ENCODE assay signal across 26 cellular contexts in the genomic region with DNA sequence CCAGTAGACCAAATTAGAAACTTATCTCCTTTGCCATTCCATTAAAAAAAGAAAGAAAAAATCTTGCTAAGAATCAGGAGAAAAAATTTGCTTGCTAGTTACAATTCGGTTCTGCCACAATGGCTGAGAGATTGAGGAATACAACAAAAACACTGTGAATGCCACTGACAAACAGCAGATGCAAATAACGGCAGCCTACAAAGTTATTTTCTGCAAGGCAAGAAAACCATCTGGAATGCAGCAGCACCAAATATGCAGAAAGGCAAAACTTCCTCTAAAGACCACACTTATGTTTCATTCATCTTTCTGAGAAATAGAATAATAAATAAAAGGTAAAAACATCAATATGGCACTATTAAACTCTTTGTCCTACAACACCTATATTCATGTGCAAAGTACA.
DNase-seq lines count a peak whose midpoint lies in the region; ATAC-seq, FAIRE-seq and TF ChIP-seq lines count a peak whose summit lies in the region.
"Had no signal": no experiment of that assay in that cellular context is flagged by ENCODE, and none has a peak within 500 bp of the region (broad histone marks: within the 10 kb centered on the region; RNA-seq: fewer than 3 reads in every experiment).

No MANE protein-coding gene starts in this region.

- no peaks in the 10 kb centered on the region for H3K36me3 ChIP-seq in cardiac muscle cell
- H3K36me3 ChIP-seq in astrocyte (ENCODE audit: insufficient read depth, low read length) = no peaks in the 10 kb centered on the region
- H3K36me3 ChIP-seq: brain microvascular endothelial cell had no signal

- TF ChIP-seq CTCF in cardiac muscle cell (IDR thresholded peaks at IDR 0.05; ENCODE audit: low read depth, low read length) (no peak), astrocyte (IDR thresholded peaks at IDR 0.05; ENCODE audit: insufficient read depth, low read depth, low read length) (no peak), mesothelial cell of epicardium (IDR thresholded peaks at IDR 0.05; ENCODE audit: unreplicated experiment) (no peak), GM20000 (IDR thresholded peaks at IDR 0.05; ENCODE audit: extremely low read depth, missing control alignments) (no peak)

- H3K4me1 ChIP-seq in cardiac muscle cell (ENCODE audit: low read depth) (peaks cover 56% of the 10 kb centered on the region), astrocyte (ENCODE audit: insufficient read depth, low read length) (peaks cover 12% of the 10 kb centered on the region)

- H3K4me3 ChIP-seq in cardiac muscle cell (no peak overlapping the region), astrocyte (ENCODE audit: insufficient read depth, low read depth, low read length) (no peak overlapping the region)

- H3K27ac ChIP-seq in cardiac muscle cell = peak overlapping the region; percentile 56
- no peak overlapping the region for H3K27ac ChIP-seq in astrocyte (ENCODE audit: low read depth, low read length)
- H3K27ac ChIP-seq: brain microvascular endothelial cell, RWPE1 had no signal

- H3K36me3 Mint-ChIP-seq in astrocyte (ENCODE audit: low read depth, unreplicated experiment) (peaks cover 20% of the 10 kb centered on the region), mesothelial cell of epicardium (no peaks in the 10 kb centered on the region)
- no peaks in the 10 kb centered on the region for H3K36me3 Mint-ChIP-seq in activated naive CD4-positive, alpha-beta T cell treated with anti-CD3 and anti-CD28 coated beads for 36 hours (ENCODE audit: low read depth)
- H3K36me3 Mint-ChIP-seq: CD4-positive, alpha-beta memory T cell; immature natural killer cell; memory B cell; stimulated activated naive B cell treated with anti-CD40 and anti-IgM and Interleukin-4, amounts not matched to agents 10 μg/mL and 1 μg/mL and 100 μg/mL, for 72 hours had no signal

- H3K9me3 Mint-ChIP-seq in astrocyte (ENCODE audit: unreplicated experiment) = no peaks in the 10 kb centered on the region
- H3K9me3 Mint-ChIP-seq in mesothelial cell of epicardium = no peaks in the 10 kb centered on the region
- H3K9me3 Mint-ChIP-seq in activated naive CD4-positive, alpha-beta T cell treated with anti-CD3 and anti-CD28 coated beads for 36 hours = no peaks in the 10 kb centered on the region
- H3K9me3 Mint-ChIP-seq: activated naive CD8-positive, alpha-beta T cell treated with anti-CD3 and anti-CD28 coated beads, Interleukin-2, amount 50 U/mL, for 24 hours; CD4-positive, alpha-beta memory T cell; immature natural killer cell; memory B cell; stimulated activated naive B cell treated with anti-CD40 and anti-IgM and Interleukin-4, amounts not matched to agents 10 μg/mL and 1 μg/mL and 100 μg/mL, for 72 hours; type B pancreatic cell had no signal

- peak overlapping the region; percentile 15 for H3K27ac Mint-ChIP-seq in astrocyte (ENCODE audit: unreplicated experiment)
- peak overlapping the region; percentile 48 for H3K27ac Mint-ChIP-seq in mesothelial cell of epicardium
- no peak overlapping the region for H3K27ac Mint-ChIP-seq in activated naive CD4-positive, alpha-beta T cell treated with anti-CD3 and anti-CD28 coated beads for 36 hours
- H3K27ac Mint-ChIP-seq: activated naive CD8-positive, alpha-beta T cell treated with anti-CD3 and anti-CD28 coated beads, Interleukin-2, amount 50 U/mL, for 24 hours; CD4-positive, alpha-beta memory T cell; immature natural killer cell; memory B cell; stimulated activated naive B cell treated with anti-CD40 and anti-IgM and Interleukin-4, amounts not matched to agents 10 μg/mL and 1 μg/mL and 100 μg/mL, for 72 hours; type B pancreatic cell had no signal

- no peak overlapping the region for H2AFZ ChIP-seq in astrocyte (ENCODE audit: low read depth, low read length)

- H3K4me1 Mint-ChIP-seq in astrocyte (ENCODE audit: low read depth, unreplicated experiment) (peaks cover 72% of the 10 kb centered on the region), mesothelial cell of epicardium (peaks cover 45% of the 10 kb centered on the region)
- H3K4me1 Mint-ChIP-seq in activated naive CD4-positive, alpha-beta T cell treated with anti-CD3 and anti-CD28 coated beads for 36 hours (ENCODE audit: low read depth) = peaks cover 2% of the 10 kb centered on the region
- H3K4me1 Mint-ChIP-seq: immature natural killer cell, memory B cell had no signal

- no peaks in the 10 kb centered on the region for H3K27me3 Mint-ChIP-seq in astrocyte (ENCODE audit: low read depth, unreplicated experiment)
- H3K27me3 Mint-ChIP-seq in mesothelial cell of epicardium (ENCODE audit: low read depth) = no peaks in the 10 kb centered on the region
- H3K27me3 Mint-ChIP-seq in activated naive CD4-positive, alpha-beta T cell treated with anti-CD3 and anti-CD28 coated beads for 36 hours (ENCODE audit: low read depth) = no peaks in the 10 kb centered on the region
- H3K27me3 Mint-ChIP-seq: memory B cell; stimulated activated naive B cell treated with anti-CD40 and anti-IgM and Interleukin-4, amounts not matched to agents 10 μg/mL and 1 μg/mL and 100 μg/mL, for 72 hours; type B pancreatic cell had no signal

- no peak for FAIRE-seq in astrocyte (lab: Jason Lieb, UNC)

- DNase-seq in cardiac muscle cell (ENCODE audit: low read depth in 1 of 2, low spot score in 1 of 2) = no peak
- DNase-seq in left cardiac atrium = no peak
- no peak for DNase-seq in astrocyte (ENCODE audit: low read depth)
- no peak for DNase-seq in mesothelial cell of epicardium (ENCODE audit: low spot score in 2 of 2, unreplicated experiment in 2 of 2)
- no peak for DNase-seq in activated naive CD4-positive, alpha-beta T cell treated with anti-CD3 and anti-CD28 coated beads for 36 hours
- DNase-seq in kidney glomerular epithelial cell (lab: John Stamatoyannopoulos, UW) = no peak
- no peak for DNase-seq in GM20000 (ENCODE audit: low spot score)
- DNase-seq: 8988T; activated CD4-positive, alpha-beta T cell treated with anti-CD3 and anti-CD28 coated beads, Interleukin-2, amount 50 U/mL, for 48 hours; activated CD4-positive, CD25-positive, alpha-beta regulatory T cell treated with anti-CD3 and anti-CD28 coated beads, Interleukin-2, amount 50 U/mL, for 72 hours; activated naive CD8-positive, alpha-beta T cell treated with anti-CD3 and anti-CD28 coated beads, Interleukin-2, amount 50 U/mL, for 24 hours; activated T-cell treated with anti-CD3 and anti-CD28 coated beads, Interleukin-2, amount 50 U/mL, for 48 hours; brain microvascular endothelial cell; CD4-positive, alpha-beta memory T cell; GOT3; immature natural killer cell; NCI-H1048; NCI-H1930; NCI-H2171 treated with DMSO at 0.1 percent for 48 hours; NCI-H510A treated with DMSO at 0.1 percent for 48 hours; stimulated activated naive B cell treated with anti-CD40 and anti-IgM and Interleukin-4, amounts not matched to agents 10 μg/mL and 1 μg/mL and 100 μg/mL, for 72 hours; substantia nigra had no signal

- no peaks in the 10 kb centered on the region for H3K27me3 ChIP-seq in cardiac muscle cell
- no peaks in the 10 kb centered on the region for H3K27me3 ChIP-seq in astrocyte (ENCODE audit: insufficient read depth, low read length)
- H3K27me3 ChIP-seq: brain microvascular endothelial cell had no signal

- peak overlapping the region; percentile 66 for H3K4me3 Mint-ChIP-seq in astrocyte (ENCODE audit: unreplicated experiment)
- H3K4me3 Mint-ChIP-seq in mesothelial cell of epicardium = no peak overlapping the region
- H3K4me3 Mint-ChIP-seq in activated naive CD4-positive, alpha-beta T cell treated with anti-CD3 and anti-CD28 coated beads for 36 hours = no peak overlapping the region
- H3K4me3 Mint-ChIP-seq: activated naive CD8-positive, alpha-beta T cell treated with anti-CD3 and anti-CD28 coated beads, Interleukin-2, amount 50 U/mL, for 24 hours; CD4-positive, alpha-beta memory T cell; immature natural killer cell; memory B cell; stimulated activated naive B cell treated with anti-CD40 and anti-IgM and Interleukin-4, amounts not matched to agents 10 μg/mL and 1 μg/mL and 100 μg/mL, for 72 hours; type B pancreatic cell had no signal

- H3K9me3 ChIP-seq in cardiac muscle cell (ENCODE audit: low read depth) (no peaks in the 10 kb centered on the region), astrocyte (ENCODE audit: insufficient read depth, low read depth, low read length) (no peaks in the 10 kb centered on the region)

- peaks cover 91% of the 10 kb centered on the region for H4K20me1 ChIP-seq in astrocyte (ENCODE audit: insufficient read depth, low read length)

- no peak overlapping the region for H3K9ac ChIP-seq in astrocyte (ENCODE audit: low read length)

- peaks cover 97% of the 10 kb centered on the region for H3K79me2 ChIP-seq in astrocyte (ENCODE audit: insufficient read depth, low read length)

- CTCF ChIA-PET in activated naive CD4-positive, alpha-beta T cell treated with anti-CD3 and anti-CD28 coated beads for 36 hours (lab: Charles Lee) = interaction anchor here (0.7 kb wide), 1 partner anchor 51 kb away, joined by 3 read pairs; no protein-coding TSS in a partner anchor

- ATAC-seq in left cardiac atrium (no peak), HG02763 (IDR thresholded peaks at IDR 0.05; ENCODE audit: unreplicated experiment) (no peak)
- ATAC-seq: activated naive CD8-positive, alpha-beta T cell treated with anti-CD3 and anti-CD28 coated beads, Interleukin-2, amount 50 U/mL, for 24 hours; stimulated activated naive B cell treated with anti-CD40 and anti-IgM and Interleukin-4, amounts not matched to agents 10 μg/mL and 1 μg/mL and 100 μg/mL, for 72 hours had no signal

- no peak overlapping the region for H3K4me2 ChIP-seq in astrocyte (ENCODE audit: low read length)

- intact Hi-C loops in left cardiac atrium (cut with DNase I) = no loop called here
- intact Hi-C loops in activated naive CD4-positive, alpha-beta T cell treated with anti-CD3 and anti-CD28 coated beads for 36 hours (cut with micrococcal nuclease) = no loop called here
